14 cellular contexts compared by ENCODE assay signal in the genomic region with DNA sequence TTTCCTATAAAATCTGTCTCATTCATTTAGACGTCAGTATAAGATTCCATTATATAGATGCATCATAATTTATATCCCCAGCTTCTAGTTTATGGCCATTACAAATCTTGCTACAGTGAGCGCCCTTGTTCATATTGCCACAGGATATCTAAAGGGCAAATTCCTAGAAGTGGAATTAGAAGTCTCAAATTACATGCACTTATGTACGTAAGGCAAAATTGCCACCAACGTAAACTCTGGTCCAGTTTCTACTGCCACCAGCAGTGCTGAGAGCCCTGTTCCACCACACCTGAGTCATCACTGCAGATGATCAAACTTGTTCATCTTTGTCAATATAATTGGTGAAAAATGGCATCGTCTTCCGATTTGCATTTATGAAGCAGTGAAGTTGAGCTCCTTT.
DNase-seq lines count a peak whose midpoint lies in the region; ATAC-seq lines count a peak whose summit lies in the region.
"Had no signal": no experiment of that assay in that cellular context is flagged by ENCODE, and none has a peak within 500 bp of the region (broad histone marks: within the 10 kb centered on the region; RNA-seq: fewer than 3 reads in every experiment).

No MANE protein-coding gene starts in this region.

- ATAC-seq in GM18909 (IDR thresholded peaks at IDR 0.05; ENCODE audit: poor library complexity, unreplicated experiment), result no peak
- ATAC-seq: activated CD8-positive, alpha-beta T cell treated with anti-CD3 and anti-CD28 coated beads for 36 hours had no signal

- peak; percentile 18 for DNase-seq in NCI-H1105 treated with DMSO at 0.1 percent for 48 hours (lab: John Stamatoyannopoulos, UW)
- no peak for DNase-seq in NCI-H1105 (lab: John Stamatoyannopoulos, UW)
- peak; percentile 58 for DNase-seq in NCI-H187 treated with DMSO at 0.1 percent for 48 hours (lab: John Stamatoyannopoulos, UW)
- peak; percentile 89 for DNase-seq in NCI-H748 (lab: John Stamatoyannopoulos, UW; ENCODE audit: unreplicated experiment)
- peak; percentile 17 for DNase-seq in islet precursor cell
- DNase-seq in amygdala (lab: John Stamatoyannopoulos, UW), result no peak
- no peak for DNase-seq in central memory CD4-positive, alpha-beta T cell
- DNase-seq: activated B cell treated with CpG ODN at 0.5 μM for 24 hours; activated CD8-positive, alpha-beta T cell treated with anti-CD3 and anti-CD28 coated beads for 36 hours; activated naive CD4-positive, alpha-beta T cell; BE2C; caudate nucleus; dorsolateral prefrontal cortex had no signal

Comparison
In these comparisons a context has a peak if more than half of its experiments do, and no peak if none do; other contexts are left out.
1. DNase-seq: peak in NCI-H1105 treated with DMSO at 0.1 percent for 48 hours (single experiment), NCI-H187 treated with DMSO at 0.1 percent for 48 hours (single experiment), NCI-H748 (single experiment) and islet precursor cell (single experiment); none in NCI-H1105 (single experiment), amygdala (0 of 56) and central memory CD4-positive, alpha-beta T cell (single experiment).